Comparison of ENCODE assay signal across 2 cellular contexts in the genomic region with DNA sequence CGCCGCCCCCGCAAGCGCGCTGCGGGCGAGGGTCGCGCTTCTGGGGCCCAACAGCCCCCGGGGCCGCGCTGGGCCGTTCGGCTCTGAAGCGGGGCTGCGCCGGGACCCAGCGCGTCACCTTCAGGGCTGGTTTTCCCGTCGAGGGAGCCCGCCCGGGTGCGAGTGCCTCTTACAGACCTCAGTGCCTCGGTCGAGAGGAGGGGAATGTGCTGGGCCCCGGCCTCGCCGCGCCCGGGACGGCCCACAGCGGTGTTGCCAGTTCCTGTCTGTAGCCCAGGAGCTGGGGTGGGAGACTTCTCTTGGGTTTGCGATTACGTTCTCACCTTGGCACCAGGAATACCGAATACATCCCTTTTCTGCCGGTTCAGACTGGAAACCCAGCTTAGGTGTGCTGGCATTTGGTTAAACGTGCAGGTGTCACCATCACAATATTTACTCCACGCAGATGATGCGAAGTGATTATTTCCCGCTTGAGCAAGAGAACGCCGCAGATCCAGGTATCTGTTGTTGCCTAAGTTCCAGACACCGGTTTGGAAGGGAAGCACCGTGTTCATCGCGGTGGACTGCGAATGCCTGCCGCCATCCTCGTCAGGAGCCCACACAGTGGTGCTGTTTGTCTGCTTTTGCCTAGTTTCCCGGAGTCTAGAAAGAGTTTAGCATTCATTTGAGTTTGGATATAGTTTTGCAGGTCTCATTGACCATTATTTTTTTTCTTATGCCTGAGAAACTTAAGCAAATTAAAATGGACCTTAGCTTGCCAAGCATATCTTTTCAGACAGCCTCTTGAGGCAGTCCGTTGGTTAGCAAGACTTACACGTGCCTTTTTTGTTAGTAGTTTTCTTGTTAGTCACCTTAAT.
TF ChIP-seq lines count a peak whose summit lies in the region.

No MANE protein-coding gene starts in this region.

TF ChIP-seq in HEK293, 187 proteins besides CTCF, POLR2A, EP300 and RAD21 (continued from another document and continues in another):
- TF ChIP-seq ZNF146 (tag by site-specific recombination; IDR thresholded peaks at IDR 0.05) (no peak), BCL11A (tag by site-specific recombination; IDR thresholded peaks at IDR 0.05; ENCODE audit: low read depth) (no peak), ZNF335 (tag by site-specific recombination; conservative IDR thresholded peaks at IDR 0.05) (peak; percentile 45; the same call in 1 of the 2 replicates), KLF1 (tag by site-specific recombination; IDR thresholded peaks at IDR 0.05) (peak; percentile 24; the same call in 1 of the 2 replicates), ZNF311 (tag by site-specific recombination; IDR thresholded peaks at IDR 0.05; ENCODE audit: borderline replicate concordance) (no peak), ZNF426 (tag by site-specific recombination; IDR thresholded peaks at IDR 0.05) (no peak), ZNF585B (tag by site-specific recombination; IDR thresholded peaks at IDR 0.05) (no peak), ZNF274 (IDR thresholded peaks at IDR 0.05; ENCODE audit: low read length) (no peak), ZNF274 (tag by site-specific recombination; IDR thresholded peaks at IDR 0.05; ENCODE audit: borderline replicate concordance) (no peak), ZNF660 (tag by site-specific recombination; IDR thresholded peaks at IDR 0.05) (0 out of 2 replicates have a peak, but pooled peaks have one; percentile 11), ZNF248 (tag by site-specific recombination; IDR thresholded peaks at IDR 0.05) (no peak), ZBTB17 (tag by site-specific recombination; IDR thresholded peaks at IDR 0.05) (peak; percentile 95), ZNF266 (tag by site-specific recombination; IDR thresholded peaks at IDR 0.05; ENCODE audit: low read depth) (no peak), SCRT1 (tag by site-specific recombination; IDR thresholded peaks at IDR 0.05; ENCODE audit: borderline replicate concordance) (no peak), ZEB2 (tag by site-specific recombination; IDR thresholded peaks at IDR 0.05) (peak; percentile 78), KLF10 (tag by site-specific recombination; IDR thresholded peaks at IDR 0.05) (no peak), ZBTB21 (tag by site-specific recombination; IDR thresholded peaks at IDR 0.05) (no peak), ZNF600 (tag by site-specific recombination; IDR thresholded peaks at IDR 0.05) (peak; percentile 86), SP2 (tag by site-specific recombination; IDR thresholded peaks at IDR 0.05) (peak; percentile 55), ZNF214 (tag by site-specific recombination; IDR thresholded peaks at IDR 0.05; ENCODE audit: borderline replicate concordance) (no peak), ZNF677 (tag by site-specific recombination; IDR thresholded peaks at IDR 0.05) (no peak), KLF9 (tag by site-specific recombination; IDR thresholded peaks at IDR 0.05; ENCODE audit: low read depth) (no peak), ZNF391 (tag by site-specific recombination; IDR thresholded peaks at IDR 0.05; ENCODE audit: borderline replicate concordance, low read depth) (no peak)
- TF ChIP-seq, protein P1, sequence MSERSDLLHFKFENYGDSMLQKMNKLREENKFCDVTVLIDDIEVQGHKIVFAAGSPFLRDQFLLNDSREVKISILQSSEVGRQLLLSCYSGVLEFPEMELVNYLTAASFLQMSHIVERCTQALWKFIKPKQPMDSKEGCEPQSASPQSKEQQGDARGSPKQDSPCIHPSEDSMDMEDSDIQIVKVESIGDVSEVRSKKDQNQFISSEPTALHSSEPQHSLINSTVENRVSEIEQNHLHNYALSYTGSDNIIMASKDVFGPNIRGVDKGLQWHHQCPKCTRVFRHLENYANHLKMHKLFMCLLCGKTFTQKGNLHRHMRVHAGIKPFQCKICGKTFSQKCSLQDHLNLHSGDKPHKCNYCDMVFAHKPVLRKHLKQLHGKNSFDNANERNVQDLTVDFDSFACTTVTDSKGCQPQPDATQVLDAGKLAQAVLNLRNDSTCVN (tag by site-specific recombination; optimal IDR thresholded peaks at IDR 0.05), result peak; percentile 69
- TF ChIP-seq, protein P2, sequence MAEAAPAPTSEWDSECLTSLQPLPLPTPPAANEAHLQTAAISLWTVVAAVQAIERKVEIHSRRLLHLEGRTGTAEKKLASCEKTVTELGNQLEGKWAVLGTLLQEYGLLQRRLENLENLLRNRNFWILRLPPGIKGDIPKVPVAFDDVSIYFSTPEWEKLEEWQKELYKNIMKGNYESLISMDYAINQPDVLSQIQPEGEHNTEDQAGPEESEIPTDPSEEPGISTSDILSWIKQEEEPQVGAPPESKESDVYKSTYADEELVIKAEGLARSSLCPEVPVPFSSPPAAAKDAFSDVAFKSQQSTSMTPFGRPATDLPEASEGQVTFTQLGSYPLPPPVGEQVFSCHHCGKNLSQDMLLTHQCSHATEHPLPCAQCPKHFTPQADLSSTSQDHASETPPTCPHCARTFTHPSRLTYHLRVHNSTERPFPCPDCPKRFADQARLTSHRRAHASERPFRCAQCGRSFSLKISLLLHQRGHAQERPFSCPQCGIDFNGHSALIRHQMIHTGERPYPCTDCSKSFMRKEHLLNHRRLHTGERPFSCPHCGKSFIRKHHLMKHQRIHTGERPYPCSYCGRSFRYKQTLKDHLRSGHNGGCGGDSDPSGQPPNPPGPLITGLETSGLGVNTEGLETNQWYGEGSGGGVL (tag by site-specific recombination; IDR thresholded peaks at IDR 0.05), result no peak
- TF ChIP-seq, protein P3, sequence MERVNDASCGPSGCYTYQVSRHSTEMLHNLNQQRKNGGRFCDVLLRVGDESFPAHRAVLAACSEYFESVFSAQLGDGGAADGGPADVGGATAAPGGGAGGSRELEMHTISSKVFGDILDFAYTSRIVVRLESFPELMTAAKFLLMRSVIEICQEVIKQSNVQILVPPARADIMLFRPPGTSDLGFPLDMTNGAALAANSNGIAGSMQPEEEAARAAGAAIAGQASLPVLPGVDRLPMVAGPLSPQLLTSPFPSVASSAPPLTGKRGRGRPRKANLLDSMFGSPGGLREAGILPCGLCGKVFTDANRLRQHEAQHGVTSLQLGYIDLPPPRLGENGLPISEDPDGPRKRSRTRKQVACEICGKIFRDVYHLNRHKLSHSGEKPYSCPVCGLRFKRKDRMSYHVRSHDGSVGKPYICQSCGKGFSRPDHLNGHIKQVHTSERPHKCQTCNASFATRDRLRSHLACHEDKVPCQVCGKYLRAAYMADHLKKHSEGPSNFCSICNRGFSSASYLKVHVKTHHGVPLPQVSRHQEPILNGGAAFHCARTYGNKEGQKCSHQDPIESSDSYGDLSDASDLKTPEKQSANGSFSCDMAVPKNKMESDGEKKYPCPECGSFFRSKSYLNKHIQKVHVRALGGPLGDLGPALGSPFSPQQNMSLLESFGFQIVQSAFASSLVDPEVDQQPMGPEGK (tag by site-specific recombination; IDR thresholded peaks at IDR 0.05), result peak; percentile 51; the same call in 1 of the 2 replicates
- TF ChIP-seq, protein P4, sequence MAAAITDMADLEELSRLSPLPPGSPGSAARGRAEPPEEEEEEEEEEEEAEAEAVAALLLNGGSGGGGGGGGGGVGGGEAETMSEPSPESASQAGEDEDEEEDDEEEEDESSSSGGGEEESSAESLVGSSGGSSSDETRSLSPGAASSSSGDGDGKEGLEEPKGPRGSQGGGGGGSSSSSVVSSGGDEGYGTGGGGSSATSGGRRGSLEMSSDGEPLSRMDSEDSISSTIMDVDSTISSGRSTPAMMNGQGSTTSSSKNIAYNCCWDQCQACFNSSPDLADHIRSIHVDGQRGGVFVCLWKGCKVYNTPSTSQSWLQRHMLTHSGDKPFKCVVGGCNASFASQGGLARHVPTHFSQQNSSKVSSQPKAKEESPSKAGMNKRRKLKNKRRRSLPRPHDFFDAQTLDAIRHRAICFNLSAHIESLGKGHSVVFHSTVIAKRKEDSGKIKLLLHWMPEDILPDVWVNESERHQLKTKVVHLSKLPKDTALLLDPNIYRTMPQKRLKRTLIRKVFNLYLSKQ (tag by site-specific recombination; IDR thresholded peaks at IDR 0.05; ENCODE audit: borderline replicate concordance), result no peak

TF ChIP-seq in SK-N-SH treated with all-trans-retinoic acid at 6 μM for 48 hours, 23 proteins besides CTCF, POLR2A, EP300 and RAD21 (continued from another document):
- TF ChIP-seq, protein P5, sequence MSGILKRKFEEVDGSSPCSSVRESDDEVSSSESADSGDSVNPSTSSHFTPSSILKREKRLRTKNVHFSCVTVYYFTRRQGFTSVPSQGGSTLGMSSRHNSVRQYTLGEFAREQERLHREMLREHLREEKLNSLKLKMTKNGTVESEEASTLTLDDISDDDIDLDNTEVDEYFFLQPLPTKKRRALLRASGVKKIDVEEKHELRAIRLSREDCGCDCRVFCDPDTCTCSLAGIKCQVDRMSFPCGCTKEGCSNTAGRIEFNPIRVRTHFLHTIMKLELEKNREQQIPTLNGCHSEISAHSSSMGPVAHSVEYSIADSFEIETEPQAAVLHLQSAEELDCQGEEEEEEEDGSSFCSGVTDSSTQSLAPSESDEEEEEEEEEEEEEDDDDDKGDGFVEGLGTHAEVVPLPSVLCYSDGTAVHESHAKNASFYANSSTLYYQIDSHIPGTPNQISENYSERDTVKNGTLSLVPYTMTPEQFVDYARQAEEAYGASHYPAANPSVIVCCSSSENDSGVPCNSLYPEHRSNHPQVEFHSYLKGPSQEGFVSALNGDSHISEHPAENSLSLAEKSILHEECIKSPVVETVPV (CRISPR knock-in tag; IDR thresholded peaks at IDR 0.05), result no peak
- TF ChIP-seq, protein P6, sequence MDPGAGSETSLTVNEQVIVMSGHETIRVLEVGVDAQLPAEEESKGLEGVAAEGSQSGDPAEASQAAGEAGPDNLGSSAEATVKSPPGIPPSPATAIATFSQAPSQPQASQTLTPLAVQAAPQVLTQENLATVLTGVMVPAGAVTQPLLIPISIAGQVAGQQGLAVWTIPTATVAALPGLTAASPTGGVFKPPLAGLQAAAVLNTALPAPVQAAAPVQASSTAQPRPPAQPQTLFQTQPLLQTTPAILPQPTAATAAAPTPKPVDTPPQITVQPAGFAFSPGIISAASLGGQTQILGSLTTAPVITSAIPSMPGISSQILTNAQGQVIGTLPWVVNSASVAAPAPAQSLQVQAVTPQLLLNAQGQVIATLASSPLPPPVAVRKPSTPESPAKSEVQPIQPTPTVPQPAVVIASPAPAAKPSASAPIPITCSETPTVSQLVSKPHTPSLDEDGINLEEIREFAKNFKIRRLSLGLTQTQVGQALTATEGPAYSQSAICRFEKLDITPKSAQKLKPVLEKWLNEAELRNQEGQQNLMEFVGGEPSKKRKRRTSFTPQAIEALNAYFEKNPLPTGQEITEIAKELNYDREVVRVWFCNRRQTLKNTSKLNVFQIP (CRISPR knock-in tag; IDR thresholded peaks at IDR 0.05; ENCODE audit: borderline replicate concordance, low read depth), result no peak
- TF ChIP-seq RARB (CRISPR knock-in tag; IDR thresholded peaks at IDR 0.05) (no peak), SNAI2 (CRISPR knock-in tag; IDR thresholded peaks at IDR 0.05) (no peak), ZNF565 (CRISPR knock-in tag; conservative IDR thresholded peaks at IDR 0.05; ENCODE audit: low read depth) (no peak)
- TF ChIP-seq, protein P7, sequence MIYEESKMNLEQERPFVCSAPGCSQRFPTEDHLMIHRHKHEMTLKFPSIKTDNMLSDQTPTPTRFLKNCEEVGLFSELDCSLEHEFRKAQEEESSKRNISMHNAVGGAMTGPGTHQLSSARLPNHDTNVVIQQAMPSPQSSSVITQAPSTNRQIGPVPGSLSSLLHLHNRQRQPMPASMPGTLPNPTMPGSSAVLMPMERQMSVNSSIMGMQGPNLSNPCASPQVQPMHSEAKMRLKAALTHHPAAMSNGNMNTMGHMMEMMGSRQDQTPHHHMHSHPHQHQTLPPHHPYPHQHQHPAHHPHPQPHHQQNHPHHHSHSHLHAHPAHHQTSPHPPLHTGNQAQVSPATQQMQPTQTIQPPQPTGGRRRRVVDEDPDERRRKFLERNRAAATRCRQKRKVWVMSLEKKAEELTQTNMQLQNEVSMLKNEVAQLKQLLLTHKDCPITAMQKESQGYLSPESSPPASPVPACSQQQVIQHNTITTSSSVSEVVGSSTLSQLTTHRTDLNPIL (CRISPR knock-in tag; IDR thresholded peaks at IDR 0.05; ENCODE audit: low read depth), result no peak
TF ChIP-seq in SK-N-SH treated with all-trans-retinoic acid at 6 μM for 48 hours: peak in this region for 0.
